In the genomic region with DNA sequence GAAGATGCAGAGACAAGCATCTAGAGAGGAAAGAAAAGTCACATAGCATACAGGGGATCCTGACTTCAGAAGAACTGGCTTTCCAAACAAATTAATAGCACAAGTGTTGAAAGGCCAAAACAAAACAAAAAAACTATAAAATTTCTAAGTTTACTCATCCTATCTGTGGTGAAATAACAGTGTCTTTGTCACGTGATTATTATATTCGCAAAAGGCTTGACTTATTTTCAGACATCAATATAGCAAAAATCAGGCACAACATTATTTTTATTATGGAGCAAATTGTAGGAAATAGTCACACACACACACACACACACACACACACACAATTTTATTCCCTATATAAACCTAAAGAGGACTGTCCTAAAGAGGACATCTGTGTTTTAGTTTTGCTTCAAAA, we compare ENCODE assay signal across 28 cellular contexts.
"Had no signal": no experiment of that assay in that cellular context is flagged by ENCODE, and none has a peak within 500 bp of the region (broad histone marks: within the 10 kb centered on the region; RNA-seq: fewer than 3 reads in every experiment).

No MANE protein-coding gene starts in this region.

- H3K9me3 ChIP-seq: ovary, psoas muscle, suprapubic skin, testis, tibial artery, transverse colon, upper lobe of right lung, uterus had no signal

- H3K4me3 ChIP-seq: neural progenitor cell, ovary, psoas muscle, skin epidermis, smooth muscle cell, spleen, suprapubic skin, testis, tibial artery, transverse colon, upper lobe of right lung, uterus had no signal

- H3K4me2 ChIP-seq: neural progenitor cell, smooth muscle cell had no signal

- ATAC-seq: natural killer cell; psoas muscle; right cardiac atrium; sciatic nerve; stimulated activated memory B cell treated with anti-CD40 and anti-IgM and Interleukin-4, amounts not matched to agents 10 μg/mL and 1 μg/mL and 100 μg/mL, for 72 hours; stimulated activated naive CD8-positive, alpha-beta T cell treated with anti-CD3 and anti-CD28 coated beads, Interleukin-15, amount 100 ng/mL, for 72 hours; stimulated activated naive CD8-positive, alpha-beta T cell treated with anti-CD3 and anti-CD28 coated beads, Interleukin-15, Interleukin-2, amounts not matched to agents 100 U/mL and 50 U/mL, for 24 hours; upper lobe of right lung had no signal

- H3K27me3 ChIP-seq: neural progenitor cell, ovary, spleen, suprapubic skin, testis, tibial artery, transverse colon, upper lobe of right lung, uterus had no signal

- H3K36me3 ChIP-seq: neural progenitor cell, ovary, spleen, suprapubic skin, tibial artery, transverse colon, upper lobe of right lung, uterus had no signal

- H3K27ac ChIP-seq: neural progenitor cell, ovary, parathyroid adenoma, psoas muscle, skin epidermis, spleen, suprapubic skin, testis, tibial artery, transverse colon, upper lobe of right lung, uterus had no signal

- H3K4me1 ChIP-seq: neural progenitor cell, parathyroid adenoma, psoas muscle, spleen, suprapubic skin, testis, tibial artery, transverse colon, upper lobe of right lung, uterus had no signal

- H3K9ac ChIP-seq: neural progenitor cell, parathyroid adenoma had no signal

- H3K79me2 ChIP-seq: parathyroid adenoma had no signal

- H2AFZ ChIP-seq: neural progenitor cell, parathyroid adenoma had no signal

- DNase-seq: natural killer cell; occipital lobe; ovary; posterior cingulate gyrus; psoas muscle; right cardiac atrium; spleen; stimulated activated CD4-positive, alpha-beta T cell treated with anti-CD3 and anti-CD28 coated beads, Interleukin-12 subunit alpha, Interleukin-12 subunit beta, amount 100 ng/mL, for 4 hours; stimulated activated CD4-positive, alpha-beta T cell treated with anti-CD3 and anti-CD28 coated beads, Interleukin-1b, Interleukin-23, amount 100 ng/mL, for 48 hours; stimulated activated CD4-positive, alpha-beta T cell treated with anti-CD3 and anti-CD28 coated beads, Interleukin-4, amount 100 ng/mL, for 1 hour; stimulated activated CD4-positive, alpha-beta T cell treated with anti-CD3 and anti-CD28 coated beads, Interleukin-4, amount 100 ng/mL, for 4 hours; stimulated activated CD8-positive, alpha-beta memory T cell treated with anti-CD3 and anti-CD28 coated beads, Interleukin-4, amount 100 ng/mL, for 48 hours; stimulated activated naive CD4-positive, alpha-beta T cell; stimulated activated naive CD8-positive, alpha-beta T cell treated with anti-CD3 and anti-CD28 coated beads, Interleukin-15, amount 100 ng/mL, for 72 hours; stimulated activated naive CD8-positive, alpha-beta T cell treated with anti-CD3 and anti-CD28 coated beads, Interleukin-15, Interleukin-2, amounts not matched to agents 100 U/mL and 50 U/mL, for 24 hours; substantia nigra; testis; tibial artery; transverse colon; upper lobe of right lung; uterus had no signal
